8 cellular contexts compared by ENCODE assay signal in genomic region chr15:41972341-41973237, GRCh38. TPM values are rescaled to one million over a fixed set of nuclear protein-coding genes. Genes with fewer than 3 reads are reported as not detected.
DNase-seq lines count a peak whose midpoint lies in the region; ATAC-seq and TF ChIP-seq lines count a peak whose summit lies in the region.

EHD4 (minus strand) TSS chr15:41972557; CDS start chr15:41972494, 63 bp downstream.

- no peaks in the 10 kb centered on the region for H4K20me1 ChIP-seq in GM23248 (ENCODE audit: insufficient read depth)
- H4K20me1 ChIP-seq in fibroblast of lung (ENCODE audit: control insufficient read depth, extremely low read depth, insufficient read depth, low read length) = no peaks in the 10 kb centered on the region

- in situ Hi-C loops in GM23248 (cut with MboI) = no loop called here

- H2AFZ ChIP-seq in GM23248 (peak within 1 kb of the TSS; percentile 91), fibroblast of lung (ENCODE audit: low read length) (peak within 1 kb of the TSS; percentile 97)

- H3K4me1 ChIP-seq in GM23248 (ENCODE audit: insufficient read depth) (peaks cover 25% of the 10 kb centered on the region), fibroblast of lung (ENCODE audit: control insufficient read depth, extremely low read depth, insufficient read depth, low read length) (peaks cover 7% of the 10 kb centered on the region)
- H3K4me1 ChIP-seq in naive thymus-derived CD4-positive, alpha-beta T cell (ENCODE audit: control insufficient read depth in 2 of 2, insufficient read depth in 2 of 2, low read length in 2 of 2) = peaks cover 19 to 23% of the 10 kb centered on the region in 2 donors

- H3K9ac ChIP-seq in GM23248 (peak within 1 kb of the TSS; percentile 85), fibroblast of lung (ENCODE audit: insufficient read depth, low read length) (peak within 1 kb of the TSS; percentile 85)

- H3K36me3 ChIP-seq in GM23248 (ENCODE audit: low read depth) (no peaks in the 10 kb centered on the region), fibroblast of lung (ENCODE audit: control insufficient read depth, insufficient read depth, low read length) (no peaks in the 10 kb centered on the region)
- H3K36me3 ChIP-seq in naive thymus-derived CD4-positive, alpha-beta T cell (ENCODE audit: control insufficient read depth in 2 of 3, insufficient read depth in 3 of 3, low read length in 3 of 3) = no peaks in the 10 kb centered on the region

- peaks cover 28% of the 10 kb centered on the region for H3F3A ChIP-seq in GM23248 (ENCODE audit: insufficient read depth)

- H3K36me3 Mint-ChIP-seq in naive thymus-derived CD4-positive, alpha-beta T cell = no peaks in the 10 kb centered on the region
- peaks cover 23 to 30% of the 10 kb centered on the region in 2 donors for H3K36me3 Mint-ChIP-seq in stimulated activated naive B cell treated with anti-CD40 and anti-IgM and Interleukin-4, amounts not matched to agents 10 μg/mL and 1 μg/mL and 100 μg/mL, for 72 hours

- H3K27me3 ChIP-seq in GM23248 (replicated peaks; ENCODE audit: insufficient read depth) (no peaks in the 10 kb centered on the region), fibroblast of lung (ENCODE audit: control insufficient read depth, insufficient read depth, low read length) (peaks cover 2% of the 10 kb centered on the region)
- H3K27me3 ChIP-seq in naive thymus-derived CD4-positive, alpha-beta T cell (ENCODE audit: control insufficient read depth in 2 of 2, insufficient read depth in 2 of 2, low read length in 2 of 2) = no peaks in the 10 kb centered on the region

- TF ChIP-seq CTCF in fibroblast of lung (conservative IDR thresholded peaks at IDR 0.05 in 1 of 2, IDR thresholded peaks at IDR 0.05 in 1 of 2; ENCODE audit: low read depth in 1 of 2, low read length in 2 of 2) = peak; percentile 24 to 27

- CTCF ChIA-PET in naive thymus-derived CD4-positive, alpha-beta T cell (lab: Charles Lee) = interaction anchor here (0.6 to 1.3 kb wide), 5 partner anchors 24 to 198 kb away, joined by 3 to 4 read pairs (median 3); partner anchors contain the start of gene MAPKBP1

- intact Hi-C loops in naive thymus-derived CD4-positive, alpha-beta T cell (cut with micrococcal nuclease) = loop anchor here (1.0 to 10.0 kb wide), 10 partner anchors 35 to 1215 kb away; partner anchors contain the start of genes CCNDBP1 (in 1 of the 2), CHP1 (in 1 of the 2), EXD1 (in 1 of the 2) and GANC (in 1 of the 2)

- peaks cover 0 to 17% (median 7%) of the 10 kb centered on the region in 5 donors for H3K27me3 Mint-ChIP-seq in naive thymus-derived CD4-positive, alpha-beta T cell
- peaks cover 18% of the 10 kb centered on the region in 2 donors for H3K27me3 Mint-ChIP-seq in stimulated activated naive B cell treated with anti-CD40 and anti-IgM and Interleukin-4, amounts not matched to agents 10 μg/mL and 1 μg/mL and 100 μg/mL, for 72 hours

- POLR2A ChIA-PET in naive thymus-derived CD4-positive, alpha-beta T cell (lab: Charles Lee) = interaction anchor here (0.6 to 6.7 kb wide), 11 partner anchors 12 to 1810 kb away, joined by 3 to 76 read pairs (median 4); partner anchors contain the start of genes MAPKBP1 and RPAP1

- H3K4me3 ChIP-seq in GM23248 (peak within 1 kb of the TSS; percentile 90), fibroblast of lung (replicated peaks in 1 of 4; ENCODE audit: control extremely low read depth in 1 of 4, insufficient read depth in 1 of 4, low read depth in 3 of 4, low read length in 4 of 4) (peak within 1 kb of the TSS; percentile 80 to 99 (median 92))
- H3K4me3 ChIP-seq in naive thymus-derived CD4-positive, alpha-beta T cell (ENCODE audit: low read length) = peak within 1 kb of the TSS; percentile 87

- H3K79me2 ChIP-seq in GM23248 (ENCODE audit: insufficient read depth) (peaks cover 46% of the 10 kb centered on the region), fibroblast of lung (ENCODE audit: control insufficient read depth, insufficient read depth, low read length) (peaks cover 37% of the 10 kb centered on the region)

- H3K4me2 ChIP-seq in GM23248 (ENCODE audit: unreplicated experiment) (peak within 1 kb of the TSS; percentile 85), fibroblast of lung (ENCODE audit: extremely low read depth, insufficient read depth, low read length) (peak within 1 kb of the TSS; percentile 93)

- no peaks in the 10 kb centered on the region for H3K9me2 ChIP-seq in GM23248 (ENCODE audit: insufficient read depth)

- H3K4me1 Mint-ChIP-seq in naive thymus-derived CD4-positive, alpha-beta T cell = peaks cover 31 to 55% (median 45%) of the 10 kb centered on the region in 7 donors
- peaks cover 38 to 52% of the 10 kb centered on the region in 2 donors for H3K4me1 Mint-ChIP-seq in stimulated activated naive B cell treated with anti-CD40 and anti-IgM and Interleukin-4, amounts not matched to agents 10 μg/mL and 1 μg/mL and 100 μg/mL, for 72 hours

- H3K4me3 Mint-ChIP-seq in naive thymus-derived CD4-positive, alpha-beta T cell = peak within 1 kb of the TSS; percentile 85 to 97 (median 94)
- H3K4me3 Mint-ChIP-seq in stimulated activated naive B cell treated with anti-CD40 and anti-IgM and Interleukin-4, amounts not matched to agents 10 μg/mL and 1 μg/mL and 100 μg/mL, for 72 hours = peak within 1 kb of the TSS; percentile 93 to 94

- ATAC-seq in naive thymus-derived CD4-positive, alpha-beta T cell = peak; percentile 91
- peak; percentile 83 to 88 for ATAC-seq in stimulated activated naive B cell treated with anti-CD40 and anti-IgM and Interleukin-4, amounts not matched to agents 10 μg/mL and 1 μg/mL and 100 μg/mL, for 72 hours (replicated peaks)

- WGBS in GM23248 (ENCODE audit: low coverage in 1 of 2, low lambda C conversion rate in 2 of 2, missing lambda C conversion rate in 2 of 2), 2 experiments = 5 to 6% methylated on average over 55 to 58 of the region's 66 CpGs

- peaks cover 0 to 3% (median 0%) of the 10 kb centered on the region in 11 donors for H3K9me3 Mint-ChIP-seq in naive thymus-derived CD4-positive, alpha-beta T cell
- H3K9me3 Mint-ChIP-seq in stimulated activated naive B cell treated with anti-CD40 and anti-IgM and Interleukin-4, amounts not matched to agents 10 μg/mL and 1 μg/mL and 100 μg/mL, for 72 hours = no peaks in the 10 kb centered on the region

- H3K27ac Mint-ChIP-seq in naive thymus-derived CD4-positive, alpha-beta T cell = peak within 1 kb of the TSS; percentile 90 to 97 (median 95)
- H3K27ac Mint-ChIP-seq in stimulated activated naive B cell treated with anti-CD40 and anti-IgM and Interleukin-4, amounts not matched to agents 10 μg/mL and 1 μg/mL and 100 μg/mL, for 72 hours = peak within 1 kb of the TSS; percentile 97

- DNase-seq in EH (ENCODE audit: low read depth) (peak; percentile 99), GM23248 (peak; percentile 99), LHCN-M2 (ENCODE audit: low read depth) (peak; percentile 99), RPMI7951 (ENCODE audit: low read depth) (peak; percentile 100), fibroblast of lung (ENCODE audit: low read depth in 2 of 2) (peak; percentile 99)
- peak; percentile 84 to 87 for DNase-seq in activated T-helper 1 cell treated with anti-CD3 and anti-CD28 coated beads, Interleukin-2, amount 50 U/mL, for 16 hours (ENCODE audit: low read depth in 1 of 2, low spot score in 1 of 2)
- DNase-seq in naive thymus-derived CD4-positive, alpha-beta T cell = peak; percentile 85 to 96 (median 94)
- DNase-seq in stimulated activated naive B cell treated with anti-CD40 and anti-IgM and Interleukin-4, amounts not matched to agents 10 μg/mL and 1 μg/mL and 100 μg/mL, for 72 hours = peak; percentile 96

- H3K9me3 ChIP-seq in GM23248 (ENCODE audit: low read depth) (no peaks in the 10 kb centered on the region), fibroblast of lung (ENCODE audit: control insufficient read depth, insufficient read depth, low read depth, low read length) (no peaks in the 10 kb centered on the region)
- no peaks in the 10 kb centered on the region for H3K9me3 ChIP-seq in naive thymus-derived CD4-positive, alpha-beta T cell (ENCODE audit: control insufficient read depth in 2 of 3, low read length in 3 of 3)

- peak within 1 kb of the TSS; percentile 40 for H3K27ac ChIP-seq in GM23248
- H3K27ac ChIP-seq in fibroblast of lung (ENCODE audit: insufficient read depth, low read length) = peak within 1 kb of the TSS; percentile 85
- peak within 1 kb of the TSS; percentile 83 for H3K27ac ChIP-seq in naive thymus-derived CD4-positive, alpha-beta T cell (ENCODE audit: low read depth, low read length)

RNA-seq across cellular contexts. Expression of gene EHD4, which starts in this region (rescaled TPM):
- 15.9 and 17.7 TPM in 2 replicates for total RNA-seq in GM23248 (2014; rRNA removed; shearing (Covaris generic))
- polyA plus RNA-seq in GM23248 (2016; fragmentation: Nextera tagmentation; extraction: Ambion mirVana) (18.7 and 21.0 TPM in 2 replicates), fibroblast of lung (19.3 and 37.0 TPM in 2 replicates)
- total RNA-seq in LHCN-M2 (2014; rRNA removed) (19.8 and 20.6 TPM in 2 replicates), fibroblast of lung (9.5 and 22.0 TPM in 2 replicates)
- polyA plus RNA-seq in LHCN-M2 (2012) = 19.3 TPM
- 35.3 and 43.4 TPM in 2 replicates for total RNA-seq in RPMI7951 (2014; rRNA removed; shearing (Covaris generic))
- polyA plus RNA-seq in fibroblast of lung (2012) = 18.3 and 34.2 TPM in 2 replicates
- polyA minus RNA-seq in fibroblast of lung (ENCODE audit: low replicate concordance) = 30.0 and 48.4 TPM in 2 replicates
- total RNA-seq in naive thymus-derived CD4-positive, alpha-beta T cell = 10 to 100 TPM; 10.4 to 48.3 (median 23.7) TPM
- 1 to 10 TPM; 5.6 to 8.9 TPM for polyA plus RNA-seq in naive thymus-derived CD4-positive, alpha-beta T cell

Comparison
In these comparisons a context has a peak if more than half of its experiments do, and no peak if none do; other contexts are left out.
1. Peak in every context shown above with its lines: DNase-seq, ATAC-seq, H3K4me3 ChIP-seq and H3K27ac ChIP-seq.